Comparison of ENCODE assay signal across 32 cellular contexts in genomic region chr3:87756616-87757015, GRCh38. TPM values are rescaled to one million over a fixed set of nuclear protein-coding genes. Genes with fewer than 3 reads are reported as not detected.
"Had no signal": no experiment of that assay in that cellular context is flagged by ENCODE, and none has a peak within 500 bp of the region (broad histone marks: within the 10 kb centered on the region; RNA-seq: fewer than 3 reads in every experiment).

No MANE protein-coding gene starts in this region.

- H3K4me3 ChIP-seq: adrenal gland, body of pancreas, colonic mucosa, esophagus squamous epithelium, gastroesophageal sphincter, heart right ventricle, hepatocyte had no signal

- H3K4me1 ChIP-seq: adrenal gland, body of pancreas, colonic mucosa, esophagus squamous epithelium, gastroesophageal sphincter, heart right ventricle had no signal

- DNase-seq: activated CD4-positive, alpha-beta memory T cell treated with anti-CD3 and anti-CD28 coated beads, Interleukin-2, amount 10 ng/mL, durations not matched to agents 7 days and 5 days; activated CD4-positive, alpha-beta T cell treated with anti-CD3 and anti-CD28 coated beads for 1 hour; activated CD4-positive, alpha-beta T cell treated with anti-CD3 and anti-CD28 coated beads for 4 hours; activated CD4-positive, alpha-beta T cell treated with anti-CD3 and anti-CD28 coated beads, Interleukin-2, amount 10 ng/mL, durations not matched to agents 7 days and 5 days; activated CD4-positive, alpha-beta T cell treated with anti-CD3 and anti-CD28 coated beads, Interleukin-2, amount 50 U/mL, for 4 hours; activated effector memory CD4-positive, alpha-beta T cell treated with anti-CD3 and anti-CD28 coated beads, Interleukin-2, amount 50 U/mL, for 16 hours; activated naive CD4-positive, alpha-beta T cell treated with anti-CD3 and anti-CD28 coated beads for 36 hours; activated naive CD8-positive, alpha-beta T cell treated with anti-CD3 and anti-CD28 coated beads for 36 hours; activated naive CD8-positive, alpha-beta T cell treated with anti-CD3 and anti-CD28 coated beads, Interleukin-2, amount 50 U/mL, for 24 hours; activated T-cell treated with anti-CD3 and anti-CD28 coated beads, Interleukin-2, amount 50 U/mL, for 1 hour; activated T-cell treated with anti-CD3 and anti-CD28 coated beads, Interleukin-2, amount 50 U/mL, for 48 hours; adrenal gland; amygdala; aorta; body of pancreas; caudate nucleus; cerebellar nuclear complex; colonic mucosa; effector CD8-positive, alpha-beta T cell; esophagus squamous epithelium; foreskin melanocyte; heart right ventricle; T-helper 2 cell had no signal

- H3K36me3 ChIP-seq: adrenal gland, colonic mucosa, esophagus squamous epithelium, gastroesophageal sphincter, heart right ventricle had no signal

- H3K9me3 ChIP-seq: adrenal gland, body of pancreas had no signal

- ATAC-seq: activated naive CD8-positive, alpha-beta T cell treated with anti-CD3 and anti-CD28 coated beads, Interleukin-2, amount 50 U/mL, for 24 hours; body of pancreas; gastroesophageal sphincter; heart right ventricle; WTC11 had no signal

- H3K27ac ChIP-seq: adrenal gland, body of pancreas, colonic mucosa, epithelial cell of prostate, esophagus squamous epithelium, gastroesophageal sphincter, heart right ventricle, hepatocyte had no signal

- H3K27me3 ChIP-seq: adrenal gland, body of pancreas, colonic mucosa, esophagus squamous epithelium, gastroesophageal sphincter, heart right ventricle, hepatocyte had no signal

RNA-seq across cellular contexts. Expression of gene HTR1F, which starts 35.9 kb away (rescaled TPM):
- total RNA-seq: activated CD4-positive, alpha-beta memory T cell treated with anti-CD3 and anti-CD28 coated beads, Interleukin-2, amount 10 ng/mL, durations not matched to agents 7 days and 5 days; activated CD4-positive, alpha-beta T cell treated with anti-CD3 and anti-CD28 coated beads, Interleukin-2, amount 10 ng/mL, durations not matched to agents 7 days and 5 days; activated naive CD4-positive, alpha-beta T cell treated with anti-CD3 and anti-CD28 coated beads for 36 hours; activated naive CD8-positive, alpha-beta T cell treated with anti-CD3 and anti-CD28 coated beads for 36 hours; activated T-helper 1 cell treated with anti-CD3 and anti-CD28 coated beads, Interleukin-12 subunit alpha, Interleukin-12 subunit beta, Interleukin-2, Interleukin-4 antibody, amounts not matched to agents 30 ng/mL and 10 ng/mL and 1 ng/mL, durations not matched to agents 14 hours and 24 hours and 36 hours; activated T-helper 2 cell treated with anti-CD3 and anti-CD28 coated beads, Interferon-gamma antibody, Interleukin-2, Interleukin-4, amounts not matched to agents 10 μg/mL and 5 μg/mL and 100 μg/mL, durations not matched to agents 14 hours and 24 hours and 36 hours; dermis microvascular lymphatic vessel endothelial cell; endothelial cell of umbilical vein; fibroblast of lung; hepatocyte had no signal
